In genomic region chr20:33687370-33687915, GRCh38 we compare ENCODE assay signal across 11 cellular contexts. TPM values are rescaled to one million over a fixed set of nuclear protein-coding genes. Genes with fewer than 3 reads are reported as not detected.
DNase-seq lines count a peak whose midpoint lies in the region; FAIRE-seq and TF ChIP-seq lines count a peak whose summit lies in the region.
"Had no signal": no experiment of that assay in that cellular context is flagged by ENCODE, and none has a peak within 500 bp of the region (broad histone marks: within the 10 kb centered on the region; RNA-seq: fewer than 3 reads in every experiment).

No MANE protein-coding gene starts in this region.

- H3K27ac ChIP-seq in colonic mucosa: no peak overlapping the region

- no peaks in the 10 kb centered on the region for H3K36me3 ChIP-seq in colonic mucosa

- peak overlapping the region; percentile 56 for H3K27ac Mint-ChIP-seq in activated naive CD8-positive, alpha-beta T cell treated with anti-CD3 and anti-CD28 coated beads for 36 hours
- H3K27ac Mint-ChIP-seq in neural crest cell (ENCODE audit: unreplicated experiment): no peak overlapping the region

- H3K4me3 ChIP-seq in colonic mucosa: no peak overlapping the region

- TF ChIP-seq CTCF in neural crest cell (conservative IDR thresholded peaks at IDR 0.05) (no peak), colonic mucosa (IDR thresholded peaks at IDR 0.05) (no peak)

- peaks cover 13% of the 10 kb centered on the region for H3K4me1 ChIP-seq in colonic mucosa

- intact Hi-C loops in colonic mucosa (cut with DNase I): no loop called here

- H3K36me3 Mint-ChIP-seq in activated naive CD8-positive, alpha-beta T cell treated with anti-CD3 and anti-CD28 coated beads for 36 hours: peaks cover 23% of the 10 kb centered on the region
- no peaks in the 10 kb centered on the region for H3K36me3 Mint-ChIP-seq in neural crest cell (ENCODE audit: low read depth)

- no peaks in the 10 kb centered on the region for H3K9me3 Mint-ChIP-seq in activated naive CD8-positive, alpha-beta T cell treated with anti-CD3 and anti-CD28 coated beads for 36 hours
- H3K9me3 Mint-ChIP-seq in neural crest cell: no peaks in the 10 kb centered on the region

- H3K4me1 Mint-ChIP-seq in activated naive CD8-positive, alpha-beta T cell treated with anti-CD3 and anti-CD28 coated beads for 36 hours: peaks cover 56% of the 10 kb centered on the region
- peaks cover 44% of the 10 kb centered on the region for H3K4me1 Mint-ChIP-seq in neural crest cell

- no peak overlapping the region for H3K9ac ChIP-seq in colonic mucosa (ENCODE audit: low read depth in 2 of 2, low read length in 2 of 2)

- no peak for FAIRE-seq in GM19239 (lab: Jason Lieb, UNC)
- FAIRE-seq: colon had no signal

- H3K4me3 Mint-ChIP-seq in activated naive CD8-positive, alpha-beta T cell treated with anti-CD3 and anti-CD28 coated beads for 36 hours: no peak overlapping the region
- H3K4me3 Mint-ChIP-seq in neural crest cell: peak overlapping the region; percentile 77

- DNase-seq in EL (peak; percentile 39), MV-4-11 (lab: John Stamatoyannopoulos, UW) (peak; percentile 98), neural crest cell (ENCODE audit: low read depth, low spot score) (no peak), GM19239 (ENCODE audit: insufficient read length, low spot score) (no peak), colonic mucosa (no peak), NCI-H1092 treated with DMSO at 0.1 percent for 48 hours (lab: John Stamatoyannopoulos, UW) (no peak)
- no peak for DNase-seq in activated naive CD8-positive, alpha-beta T cell treated with anti-CD3 and anti-CD28 coated beads for 36 hours
- DNase-seq in stimulated activated CD4-positive, alpha-beta T cell treated with anti-CD3 and anti-CD28 coated beads, Interleukin-15, amount 100 ng/mL, for 24 hours: no peak
- DNase-seq: activated CD4-positive, alpha-beta T cell treated with anti-CD3 and anti-CD28 coated beads for 4 hours had no signal

- H3K27me3 ChIP-seq in colonic mucosa: no peaks in the 10 kb centered on the region

- H3K9me3 ChIP-seq in colonic mucosa: no peaks in the 10 kb centered on the region

- no peaks in the 10 kb centered on the region for H3K27me3 Mint-ChIP-seq in activated naive CD8-positive, alpha-beta T cell treated with anti-CD3 and anti-CD28 coated beads for 36 hours
- peaks cover 3% of the 10 kb centered on the region for H3K27me3 Mint-ChIP-seq in neural crest cell (ENCODE audit: low read depth)

RNA-seq across cellular contexts. Expression of gene E2F1, which starts 1.3 kb away (rescaled TPM):
- 10 to 100 TPM; 76.1 to 79.6 TPM for total RNA-seq in activated naive CD8-positive, alpha-beta T cell treated with anti-CD3 and anti-CD28 coated beads for 36 hours
- total RNA-seq in neural crest cell (84.8 and 94.9 TPM in 2 replicates), colonic mucosa (10 to 100 TPM in 1 of 2 donors, 1 to 10 TPM in 1; 4.6 to 23.3 TPM)

RNA-seq across cellular contexts. Expression of gene NECAB3, which starts 13.2 kb away (rescaled TPM):
- total RNA-seq in activated naive CD8-positive, alpha-beta T cell treated with anti-CD3 and anti-CD28 coated beads for 36 hours: 10 to 100 TPM; 10.7 to 12.0 TPM
- total RNA-seq in neural crest cell: 56.0 and 63.3 TPM in 2 replicates
- total RNA-seq in colonic mucosa: 10 to 100 TPM; 30.3 to 61.3 TPM

RNA-seq across cellular contexts. Expression of gene ACTL10, which starts 20.7 kb away (rescaled TPM):
- 1 to 10 TPM; 4.1 TPM for total RNA-seq in activated naive CD8-positive, alpha-beta T cell treated with anti-CD3 and anti-CD28 coated beads for 36 hours
- 0.75 TPM in 2 replicates for total RNA-seq in neural crest cell
- 1 to 10 TPM; 3.9 to 8.0 TPM for total RNA-seq in colonic mucosa

RNA-seq across cellular contexts. Expression of gene C20orf144, which starts 25.3 kb away (rescaled TPM):
- total RNA-seq in activated naive CD8-positive, alpha-beta T cell treated with anti-CD3 and anti-CD28 coated beads for 36 hours: under 1 TPM; 0.10 to 0.21 TPM
- 0.44 and 0.82 TPM in 2 replicates for total RNA-seq in neural crest cell
- total RNA-seq in colonic mucosa: under 1 TPM in 1 of 2 donors, not detected in 1; 0.30 TPM
- total RNA-seq: right cardiac atrium had no signal

RNA-seq across cellular contexts. Expression of gene PXMP4, which starts 32.7 kb away (rescaled TPM):
- 1 to 10 TPM; 6.9 to 7.3 TPM for total RNA-seq in activated naive CD8-positive, alpha-beta T cell treated with anti-CD3 and anti-CD28 coated beads for 36 hours
- total RNA-seq in neural crest cell (5.2 and 5.6 TPM in 2 replicates), colonic mucosa (10 to 100 TPM; 13.2 to 18.1 TPM)

Comparison
In these comparisons a context has a peak if more than half of its experiments do, and no peak if none do; other contexts are left out.
1. DNase-seq: peak in EL (single experiment) and MV-4-11 (single experiment); none in activated naive CD8-positive, alpha-beta T cell treated with anti-CD3 and anti-CD28 coated beads for 36 hours (single experiment), neural crest cell (single experiment), GM19239 (single experiment), colonic mucosa (single experiment), NCI-H1092 treated with DMSO at 0.1 percent for 48 hours (single experiment) and stimulated activated CD4-positive, alpha-beta T cell treated with anti-CD3 and anti-CD28 coated beads, Interleukin-15, amount 100 ng/mL, for 24 hours (single experiment).